Comparison of ENCODE assay signal across 28 cellular contexts in genomic region chr20:40809361-40809760, GRCh38.
"Had no signal": no experiment of that assay in that cellular context is flagged by ENCODE, and none has a peak within 500 bp of the region (broad histone marks: within the 10 kb centered on the region; RNA-seq: fewer than 3 reads in every experiment).

No MANE protein-coding gene starts in this region.

- H3K4me3 Mint-ChIP-seq: dendritic cell treated with granulocyte-macrophage colony-stimulating factor and Interleukin-4, amounts not matched to agents 40 ng/mL and 50 ng/mL, for 4 days; effector memory CD8-positive, alpha-beta T cell; endodermal cell had no signal

- FAIRE-seq: colon, endometrium, endothelial cell of umbilical vein, frontal cortex had no signal

- H3K9me3 ChIP-seq: colonic mucosa, esophagus squamous epithelium, gastrocnemius medialis, gastroesophageal sphincter, heart left ventricle, heart right ventricle had no signal

- H3K27me3 ChIP-seq: colonic mucosa had no signal

- ATAC-seq: effector memory CD8-positive, alpha-beta T cell; esophagus mucosa; foreskin keratinocyte; gastrocnemius medialis; gastroesophageal sphincter; heart left ventricle; heart right ventricle had no signal

- H3K27ac ChIP-seq: colonic mucosa, coronary artery, dorsolateral prefrontal cortex, epithelial cell of prostate, esophagus squamous epithelium, foreskin keratinocyte, gastrocnemius medialis, gastroesophageal sphincter, heart left ventricle, heart right ventricle had no signal

- H3K4me1 ChIP-seq: colonic mucosa, esophagus squamous epithelium, foreskin keratinocyte, gastrocnemius medialis, gastroesophageal sphincter, heart left ventricle, heart right ventricle had no signal

- H3K36me3 ChIP-seq: colonic mucosa, esophagus squamous epithelium, gastrocnemius medialis, gastroesophageal sphincter, heart left ventricle, heart right ventricle had no signal

- H3K27ac Mint-ChIP-seq: dendritic cell treated with granulocyte-macrophage colony-stimulating factor and Interleukin-4, amounts not matched to agents 40 ng/mL and 50 ng/mL, for 4 days; effector memory CD8-positive, alpha-beta T cell; endodermal cell had no signal

- H3K9me3 Mint-ChIP-seq: dendritic cell treated with granulocyte-macrophage colony-stimulating factor and Interleukin-4, amounts not matched to agents 40 ng/mL and 50 ng/mL, for 4 days; effector memory CD8-positive, alpha-beta T cell; endodermal cell had no signal

- H3K4me3 ChIP-seq: colonic mucosa, coronary artery, dorsolateral prefrontal cortex, esophagus squamous epithelium, gastrocnemius medialis, gastroesophageal sphincter, heart left ventricle, heart right ventricle had no signal

- DNase-seq: colonic mucosa; cortex of kidney; dermis blood vessel endothelial cell; dorsolateral prefrontal cortex; effector CD4-positive, alpha-beta T cell; effector CD8-positive, alpha-beta T cell; effector memory CD4-positive, alpha-beta T cell; effector memory CD8-positive, alpha-beta T cell; erythroblast; esophagus squamous epithelium; foreskin fibroblast; foreskin keratinocyte; foreskin melanocyte; gastrocnemius medialis; glutamatergic neuron; head of caudate nucleus; heart left ventricle; heart right ventricle had no signal
